Comparison of ENCODE assay signal across 17 cellular contexts in the genomic region with DNA sequence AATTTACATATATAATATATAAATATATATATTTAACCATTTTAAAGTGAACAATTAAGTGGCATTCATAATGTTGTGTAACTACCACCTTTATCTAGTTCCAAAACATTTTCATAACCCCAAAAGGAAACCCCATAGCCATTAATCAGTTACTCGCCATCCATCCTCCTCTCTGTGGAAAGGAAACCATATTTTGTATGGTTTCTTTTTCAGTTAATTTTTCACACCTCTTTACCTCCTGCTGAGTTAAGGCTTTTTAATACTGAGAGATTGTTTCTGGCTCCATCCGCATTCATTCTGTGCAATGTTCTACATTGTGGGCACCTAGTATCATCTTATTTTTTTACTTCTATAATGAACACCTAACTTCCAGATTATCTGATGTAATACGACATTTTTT.
DNase-seq lines count a peak whose midpoint lies in the region; ATAC-seq lines count a peak whose summit lies in the region.
"Had no signal": no experiment of that assay in that cellular context is flagged by ENCODE, and none has a peak within 500 bp of the region (broad histone marks: within the 10 kb centered on the region; RNA-seq: fewer than 3 reads in every experiment).

No MANE protein-coding gene starts in this region.

- ATAC-seq in GM18520 (IDR thresholded peaks at IDR 0.05; ENCODE audit: unreplicated experiment) (peak; percentile 84), GM21367 (IDR thresholded peaks at IDR 0.05; ENCODE audit: unreplicated experiment) (peak; percentile 82), HG02943 (IDR thresholded peaks at IDR 0.05; ENCODE audit: low read depth, unreplicated experiment) (peak; percentile 98), HG03469 (IDR thresholded peaks at IDR 0.05; ENCODE audit: unreplicated experiment) (peak; percentile 67)
- ATAC-seq: activated CD8-positive, alpha-beta memory T cell treated with anti-CD3 and anti-CD28 coated beads, Interleukin-2, amount 10 ng/mL, durations not matched to agents 7 days and 5 days; HCT116; left cardiac atrium; pancreas had no signal

- DNase-seq in stimulated activated CD4-positive, alpha-beta T cell treated with anti-CD3 and anti-CD28 coated beads, Interleukin-15, amount 100 ng/mL, for 24 hours = no peak
- DNase-seq in T-helper 9 cell (no peak), T-helper 1 cell (no peak)
- no peak for DNase-seq in activated naive CD4-positive, alpha-beta T cell (lab: John Stamatoyannopoulos, UW)
- DNase-seq: activated B cell treated with CpG ODN at 0.5 μM for 24 hours; activated CD8-positive, alpha-beta memory T cell treated with anti-CD3 and anti-CD28 coated beads, Interleukin-2, amount 10 ng/mL, durations not matched to agents 7 days and 5 days; hippocampal formation; left cardiac atrium; NCI-H2029 treated with DMSO at 0.1 percent for 48 hours; NCI-H748 treated with DMSO at 0.1 percent for 48 hours; pancreas; small intestine had no signal
